ENCODE assay signal across 11 cellular contexts in the genomic region with DNA sequence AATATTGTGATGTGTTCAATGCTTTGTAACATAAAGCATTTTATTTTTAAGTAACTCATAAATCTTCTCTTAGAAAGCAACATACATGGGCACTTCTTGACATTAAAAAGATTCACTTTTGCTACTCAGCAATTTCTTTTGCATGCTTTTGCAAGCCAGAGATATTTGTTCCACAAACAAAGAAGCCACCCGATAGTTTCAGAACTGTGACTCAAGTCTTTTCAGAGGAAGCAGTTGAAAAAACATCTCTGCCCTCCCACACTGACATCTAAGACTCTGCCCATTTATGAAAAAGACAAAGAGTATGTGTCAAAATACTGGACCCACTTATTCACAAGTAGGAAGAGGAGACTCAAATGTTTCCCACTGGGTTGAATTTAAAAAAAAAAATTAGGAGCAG. TPM values are rescaled to one million over a fixed set of nuclear protein-coding genes. Genes with fewer than 3 reads are reported as not detected.
A peak's percentile ranks its signal among the peaks of the same experiment; 100 is the strongest.
DNase-seq lines count a peak whose midpoint lies in the region; ATAC-seq and TF ChIP-seq lines count a peak whose summit lies in the region.
"Had no signal": no experiment of that assay in that cellular context is flagged by ENCODE, and none has a peak within 500 bp of the region (broad histone marks: within the 10 kb centered on the region; RNA-seq: fewer than 3 reads in every experiment).

No MANE protein-coding gene starts in this region.

- no peak overlapping the region for H3K9ac ChIP-seq in neural progenitor cell

- no peak overlapping the region for H3K4me3 ChIP-seq in cardiac fibroblast (replicated peaks in 1 of 2; ENCODE audit: low read depth in 2 of 2, low read length in 2 of 2)
- no peak overlapping the region for H3K4me3 ChIP-seq in prostate gland
- no peak overlapping the region for H3K4me3 ChIP-seq in neural progenitor cell

- no peak for TF ChIP-seq CTCF in cardiac fibroblast (IDR thresholded peaks at IDR 0.05; ENCODE audit: low read depth, low read length)
- TF ChIP-seq CTCF in prostate gland (IDR thresholded peaks at IDR 0.05) = no peak
- TF ChIP-seq CTCF in neural progenitor cell (IDR thresholded peaks at IDR 0.05) = no peak

- H3K27ac Mint-ChIP-seq in neural progenitor cell = no peak overlapping the region

- no peaks in the 10 kb centered on the region for H4K20me1 ChIP-seq in neural progenitor cell (ENCODE audit: low read depth)

- H3F3A ChIP-seq in neural progenitor cell (ENCODE audit: low read depth) = no peaks in the 10 kb centered on the region

- no peak for ATAC-seq in GM21528 (IDR thresholded peaks at IDR 0.05; ENCODE audit: low FRiP score, unreplicated experiment)
- ATAC-seq: naive thymus-derived CD8-positive, alpha-beta T cell had no signal

- 30% methylated on average over 1 of the region's 1 CpG for WGBS in prostate gland

- peaks cover 23% of the 10 kb centered on the region for H3K36me3 Mint-ChIP-seq in neural progenitor cell

- peak overlapping the region; percentile 53 to 60 for H3K27ac ChIP-seq in prostate gland
- no peak overlapping the region for H3K27ac ChIP-seq in neural progenitor cell

- no peak for TF ChIP-seq POLR2A in prostate gland (IDR thresholded peaks at IDR 0.05)

- no peak overlapping the region for H3K4me2 ChIP-seq in neural progenitor cell

- peaks cover 16% of the 10 kb centered on the region for H3K79me2 ChIP-seq in neural progenitor cell (ENCODE audit: low read depth)

- peaks cover 2% of the 10 kb centered on the region for H3K27me3 Mint-ChIP-seq in neural progenitor cell (ENCODE audit: insufficient read depth, low read depth)
- H3K27me3 Mint-ChIP-seq: naive thymus-derived CD8-positive, alpha-beta T cell had no signal

- DNase-seq in Daoy (ENCODE audit: low read depth) (peak; percentile 29), MV-4-11 (lab: John Stamatoyannopoulos, UW) (peak; percentile 58), cardiac fibroblast (ENCODE audit: low read depth in 2 of 2) (peak; percentile 59 to 87), prostate gland (ENCODE audit: low spot score) (no peak), SW480 (ENCODE audit: low spot score) (no peak), neural progenitor cell (ENCODE audit: low spot score) (no peak), NCI-H526 treated with DMSO at 0.1 percent for 48 hours (lab: John Stamatoyannopoulos, UW) (no peak)
- DNase-seq: amygdala; naive thymus-derived CD8-positive, alpha-beta T cell; T1000 had no signal

- H3K4me1 ChIP-seq in prostate gland (replicated peaks) (peaks cover 6% of the 10 kb centered on the region), neural progenitor cell (peaks cover 7% of the 10 kb centered on the region)

- intact Hi-C loops in prostate gland (cut with DNase I) = no loop called here

- no peaks in the 10 kb centered on the region for H3K9me3 Mint-ChIP-seq in neural progenitor cell
- H3K9me3 Mint-ChIP-seq: naive thymus-derived CD8-positive, alpha-beta T cell had no signal

- H2AFZ ChIP-seq in neural progenitor cell (replicated peaks) = no peak overlapping the region

- H3K4me3 Mint-ChIP-seq in neural progenitor cell = no peak overlapping the region
- H3K4me3 Mint-ChIP-seq: naive thymus-derived CD8-positive, alpha-beta T cell had no signal

- H3K27me3 ChIP-seq in prostate gland (replicated peaks; ENCODE audit: insufficient read depth) = no peaks in the 10 kb centered on the region
- H3K27me3 ChIP-seq in neural progenitor cell = no peaks in the 10 kb centered on the region

- H3K9me3 ChIP-seq in prostate gland (no peaks in the 10 kb centered on the region), neural progenitor cell (ENCODE audit: low read depth) (no peaks in the 10 kb centered on the region)

- peaks cover 29% of the 10 kb centered on the region for H3K4me1 Mint-ChIP-seq in neural progenitor cell

- H3K36me3 ChIP-seq in prostate gland = no peaks in the 10 kb centered on the region
- H3K36me3 ChIP-seq in neural progenitor cell = no peaks in the 10 kb centered on the region

RNA-seq across cellular contexts. Expression of a gene that starts 7.5 kb away (rescaled TPM):
- total RNA-seq in Daoy (2014; rRNA removed; shearing (Covaris generic)) = 29.0 and 55.6 TPM in 2 replicates
- total RNA-seq in prostate gland (100 to 1,000 TPM in 1 of 2 donors, 10 to 100 TPM in 1; 72.0 to 110 TPM), neural progenitor cell (ENCODE audit: low replicate concordance) (27.7 and 37.5 TPM in 2 replicates)

Comparison
In these comparisons a context has a peak if more than half of its experiments do, and no peak if none do; other contexts are left out.
1. DNase-seq: peak in Daoy (single experiment), MV-4-11 (single experiment) and cardiac fibroblast (2 of 2); none in prostate gland (single experiment), SW480 (single experiment), neural progenitor cell (single experiment) and NCI-H526 treated with DMSO at 0.1 percent for 48 hours (single experiment).